1 cellular context compared by ENCODE assay signal in the genomic region with DNA sequence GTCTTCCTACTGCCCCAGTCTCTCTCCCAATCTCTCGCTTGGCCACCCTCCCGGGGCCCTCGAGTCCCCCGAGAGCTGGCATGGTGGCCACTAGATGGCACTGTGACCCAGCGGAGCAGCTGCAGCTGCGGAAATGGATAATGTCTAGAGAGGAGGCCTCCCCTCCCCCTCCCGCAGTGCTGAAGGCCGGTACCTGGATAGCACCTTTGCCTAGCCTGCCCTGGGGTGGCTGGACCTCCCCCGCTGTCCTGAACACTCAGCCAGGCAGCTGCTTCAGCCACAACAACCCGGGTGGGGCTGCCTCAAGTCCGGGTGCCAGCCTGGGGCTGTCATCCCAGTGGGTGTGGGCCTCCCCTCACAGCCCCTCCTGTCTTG.
TF ChIP-seq lines count a peak whose summit lies in the region.

No MANE protein-coding gene starts in this region.

TF ChIP-seq in HEK293, 187 proteins besides CTCF, POLR2A, EP300 and RAD21 (continued from another document and continues in another):
- TF ChIP-seq GLI2 (tag by site-specific recombination; IDR thresholded peaks at IDR 0.05; ENCODE audit: borderline replicate concordance, low read depth) = no peak
- 0 out of 2 replicates have a peak, but pooled peaks have one; percentile 27 for TF ChIP-seq ZBTB20 (tag by site-specific recombination; IDR thresholded peaks at IDR 0.05)
- peak; percentile 66; the same call in 1 of the 2 replicates for TF ChIP-seq ZSCAN30 (tag by site-specific recombination; IDR thresholded peaks at IDR 0.05)
- TF ChIP-seq, protein P1, sequence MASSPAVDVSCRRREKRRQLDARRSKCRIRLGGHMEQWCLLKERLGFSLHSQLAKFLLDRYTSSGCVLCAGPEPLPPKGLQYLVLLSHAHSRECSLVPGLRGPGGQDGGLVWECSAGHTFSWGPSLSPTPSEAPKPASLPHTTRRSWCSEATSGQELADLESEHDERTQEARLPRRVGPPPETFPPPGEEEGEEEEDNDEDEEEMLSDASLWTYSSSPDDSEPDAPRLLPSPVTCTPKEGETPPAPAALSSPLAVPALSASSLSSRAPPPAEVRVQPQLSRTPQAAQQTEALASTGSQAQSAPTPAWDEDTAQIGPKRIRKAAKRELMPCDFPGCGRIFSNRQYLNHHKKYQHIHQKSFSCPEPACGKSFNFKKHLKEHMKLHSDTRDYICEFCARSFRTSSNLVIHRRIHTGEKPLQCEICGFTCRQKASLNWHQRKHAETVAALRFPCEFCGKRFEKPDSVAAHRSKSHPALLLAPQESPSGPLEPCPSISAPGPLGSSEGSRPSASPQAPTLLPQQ (tag by site-specific recombination; IDR thresholded peaks at IDR 0.05) = 0 out of 2 replicates have a peak, but pooled peaks have one; percentile 17
- no peak for TF ChIP-seq BCL11B (tag by site-specific recombination; IDR thresholded peaks at IDR 0.05; ENCODE audit: low read depth)
- no peak for TF ChIP-seq ZNF132 (tag by site-specific recombination; IDR thresholded peaks at IDR 0.05; ENCODE audit: borderline replicate concordance)
- no peak for TF ChIP-seq ZNF549 (tag by site-specific recombination; IDR thresholded peaks at IDR 0.05)
- no peak for TF ChIP-seq MZF1 (tag by site-specific recombination; IDR thresholded peaks at IDR 0.05; ENCODE audit: borderline replicate concordance)
- TF ChIP-seq ZNF791 (tag by site-specific recombination; IDR thresholded peaks at IDR 0.05) = no peak
- no peak for TF ChIP-seq ZNF18 (tag by site-specific recombination; IDR thresholded peaks at IDR 0.05)
- TF ChIP-seq, protein P2, sequence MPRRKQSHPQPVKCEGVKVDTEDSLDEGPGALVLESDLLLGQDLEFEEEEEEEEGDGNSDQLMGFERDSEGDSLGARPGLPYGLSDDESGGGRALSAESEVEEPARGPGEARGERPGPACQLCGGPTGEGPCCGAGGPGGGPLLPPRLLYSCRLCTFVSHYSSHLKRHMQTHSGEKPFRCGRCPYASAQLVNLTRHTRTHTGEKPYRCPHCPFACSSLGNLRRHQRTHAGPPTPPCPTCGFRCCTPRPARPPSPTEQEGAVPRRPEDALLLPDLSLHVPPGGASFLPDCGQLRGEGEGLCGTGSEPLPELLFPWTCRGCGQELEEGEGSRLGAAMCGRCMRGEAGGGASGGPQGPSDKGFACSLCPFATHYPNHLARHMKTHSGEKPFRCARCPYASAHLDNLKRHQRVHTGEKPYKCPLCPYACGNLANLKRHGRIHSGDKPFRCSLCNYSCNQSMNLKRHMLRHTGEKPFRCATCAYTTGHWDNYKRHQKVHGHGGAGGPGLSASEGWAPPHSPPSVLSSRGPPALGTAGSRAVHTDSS (tag by site-specific recombination; IDR thresholded peaks at IDR 0.05) = no peak
- no peak for TF ChIP-seq ZNF169 (tag by site-specific recombination; IDR thresholded peaks at IDR 0.05)
- TF ChIP-seq ZNF596 (tag by site-specific recombination; IDR thresholded peaks at IDR 0.05) = no peak
- no peak for TF ChIP-seq ZNF157 (tag by site-specific recombination; IDR thresholded peaks at IDR 0.05)
- TF ChIP-seq ZNF623 (tag by site-specific recombination; IDR thresholded peaks at IDR 0.05) = no peak
- TF ChIP-seq ZSCAN16 (tag by site-specific recombination; IDR thresholded peaks at IDR 0.05) = no peak
- no peak for TF ChIP-seq PRDM10 (tag by site-specific recombination; IDR thresholded peaks at IDR 0.05)
- TF ChIP-seq KLF16 (tag by site-specific recombination; IDR thresholded peaks at IDR 0.05) = peak; percentile 44; the same call in 1 of the 2 replicates
- TF ChIP-seq ZBTB7A (tag by site-specific recombination; IDR thresholded peaks at IDR 0.05; ENCODE audit: low read depth) = no peak
- no peak for TF ChIP-seq ZNF555 (tag by site-specific recombination; conservative IDR thresholded peaks at IDR 0.05)
- TF ChIP-seq ZNF521 (tag by site-specific recombination; IDR thresholded peaks at IDR 0.05) = no peak
- TF ChIP-seq ZNF138 (tag by site-specific recombination; IDR thresholded peaks at IDR 0.05; ENCODE audit: borderline replicate concordance) = no peak
- TF ChIP-seq ZNF561 (tag by site-specific recombination; IDR thresholded peaks at IDR 0.05; ENCODE audit: borderline replicate concordance) = 0 out of 2 replicates have a peak, but pooled peaks have one; percentile 66
- TF ChIP-seq ZNF121 (tag by site-specific recombination; IDR thresholded peaks at IDR 0.05) = no peak
- TF ChIP-seq ZNF394 (tag by site-specific recombination; IDR thresholded peaks at IDR 0.05; ENCODE audit: borderline replicate concordance) = no peak
- TF ChIP-seq SCRT1 (tag by site-specific recombination; IDR thresholded peaks at IDR 0.05; ENCODE audit: borderline replicate concordance) = no peak
- TF ChIP-seq MEIS1 (CRISPR knock-in tag; IDR thresholded peaks at IDR 0.05; ENCODE audit: borderline replicate concordance) = no peak
- TF ChIP-seq ZNF274 (IDR thresholded peaks at IDR 0.05; ENCODE audit: low read length) = no peak
- TF ChIP-seq ZNF274 (tag by site-specific recombination; IDR thresholded peaks at IDR 0.05; ENCODE audit: borderline replicate concordance) = no peak
- TF ChIP-seq ZNF354C (tag by site-specific recombination; IDR thresholded peaks at IDR 0.05; ENCODE audit: borderline replicate concordance, low read depth) = no peak
- no peak for TF ChIP-seq ZNF239 (tag by site-specific recombination; IDR thresholded peaks at IDR 0.05)
- no peak for TF ChIP-seq ZNF112 (tag by site-specific recombination; IDR thresholded peaks at IDR 0.05)
- no peak for TF ChIP-seq SCRT2 (tag by site-specific recombination; IDR thresholded peaks at IDR 0.05)
- TF ChIP-seq ZBTB21 (tag by site-specific recombination; IDR thresholded peaks at IDR 0.05) = no peak
- no peak for TF ChIP-seq KLF1 (tag by site-specific recombination; IDR thresholded peaks at IDR 0.05)
- TF ChIP-seq ZNF416 (tag by site-specific recombination; IDR thresholded peaks at IDR 0.05) = no peak
- no peak for TF ChIP-seq SP3 (tag by site-specific recombination; IDR thresholded peaks at IDR 0.05)
- no peak for TF ChIP-seq ZFP69B (tag by site-specific recombination; IDR thresholded peaks at IDR 0.05)
- TF ChIP-seq HOXD13 (CRISPR knock-in tag; IDR thresholded peaks at IDR 0.05; ENCODE audit: borderline replicate concordance) = no peak
- TF ChIP-seq ZNF335 (tag by site-specific recombination; conservative IDR thresholded peaks at IDR 0.05) = no peak
- TF ChIP-seq ZNF292 (tag by site-specific recombination; IDR thresholded peaks at IDR 0.05; ENCODE audit: borderline replicate concordance, low read depth) = no peak
- TF ChIP-seq ZNF664 (tag by site-specific recombination; IDR thresholded peaks at IDR 0.05) = no peak
- no peak for TF ChIP-seq ZNF433 (tag by site-specific recombination; IDR thresholded peaks at IDR 0.05; ENCODE audit: low read depth)
- no peak for TF ChIP-seq ZNF530 (tag by site-specific recombination; IDR thresholded peaks at IDR 0.05; ENCODE audit: low read depth)
- TF ChIP-seq ZNF843 (tag by site-specific recombination; IDR thresholded peaks at IDR 0.05) = no peak
- no peak for TF ChIP-seq KLF8 (tag by site-specific recombination; IDR thresholded peaks at IDR 0.05)
- TF ChIP-seq ZNF654 (tag by site-specific recombination; IDR thresholded peaks at IDR 0.05; ENCODE audit: low read depth) = peak; percentile 96
- TF ChIP-seq, protein P3, sequence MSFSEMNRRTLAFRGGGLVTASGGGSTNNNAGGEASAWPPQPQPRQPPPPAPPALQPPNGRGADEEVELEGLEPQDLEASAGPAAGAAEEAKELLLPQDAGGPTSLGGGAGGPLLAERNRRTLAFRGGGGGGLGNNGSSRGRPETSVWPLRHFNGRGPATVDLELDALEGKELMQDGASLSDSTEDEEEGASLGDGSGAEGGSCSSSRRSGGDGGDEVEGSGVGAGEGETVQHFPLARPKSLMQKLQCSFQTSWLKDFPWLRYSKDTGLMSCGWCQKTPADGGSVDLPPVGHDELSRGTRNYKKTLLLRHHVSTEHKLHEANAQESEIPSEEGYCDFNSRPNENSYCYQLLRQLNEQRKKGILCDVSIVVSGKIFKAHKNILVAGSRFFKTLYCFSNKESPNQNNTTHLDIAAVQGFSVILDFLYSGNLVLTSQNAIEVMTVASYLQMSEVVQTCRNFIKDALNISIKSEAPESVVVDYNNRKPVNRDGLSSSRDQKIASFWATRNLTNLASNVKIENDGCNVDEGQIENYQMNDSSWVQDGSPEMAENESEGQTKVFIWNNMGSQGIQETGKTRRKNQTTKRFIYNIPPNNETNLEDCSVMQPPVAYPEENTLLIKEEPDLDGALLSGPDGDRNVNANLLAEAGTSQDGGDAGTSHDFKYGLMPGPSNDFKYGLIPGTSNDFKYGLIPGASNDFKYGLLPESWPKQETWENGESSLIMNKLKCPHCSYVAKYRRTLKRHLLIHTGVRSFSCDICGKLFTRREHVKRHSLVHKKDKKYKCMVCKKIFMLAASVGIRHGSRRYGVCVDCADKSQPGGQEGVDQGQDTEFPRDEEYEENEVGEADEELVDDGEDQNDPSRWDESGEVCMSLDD (tag by site-specific recombination; IDR thresholded peaks at IDR 0.05) = 0 out of 2 replicates have a peak, but pooled peaks have one; percentile 15
- TF ChIP-seq ZNF624 (tag by site-specific recombination; IDR thresholded peaks at IDR 0.05) = no peak
- TF ChIP-seq ZNF560 (tag by site-specific recombination; IDR thresholded peaks at IDR 0.05; ENCODE audit: borderline replicate concordance) = no peak
- no peak for TF ChIP-seq ZNF785 (tag by site-specific recombination; IDR thresholded peaks at IDR 0.05)
- TF ChIP-seq ZNF621 (tag by site-specific recombination; IDR thresholded peaks at IDR 0.05) = no peak
- TF ChIP-seq ZIC2 (tag by site-specific recombination; IDR thresholded peaks at IDR 0.05) = no peak
- TF ChIP-seq, protein P4, sequence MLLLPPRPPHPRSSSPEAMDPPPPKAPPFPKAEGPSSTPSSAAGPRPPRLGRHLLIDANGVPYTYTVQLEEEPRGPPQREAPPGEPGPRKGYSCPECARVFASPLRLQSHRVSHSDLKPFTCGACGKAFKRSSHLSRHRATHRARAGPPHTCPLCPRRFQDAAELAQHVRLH (tag by site-specific recombination; IDR thresholded peaks at IDR 0.05) = no peak
- no peak for TF ChIP-seq ZNF266 (tag by site-specific recombination; IDR thresholded peaks at IDR 0.05; ENCODE audit: low read depth)
- no peak for TF ChIP-seq ZNF488 (tag by site-specific recombination; IDR thresholded peaks at IDR 0.05)
- no peak for TF ChIP-seq ZNF426 (tag by site-specific recombination; IDR thresholded peaks at IDR 0.05)
- no peak for TF ChIP-seq ZBTB8A (tag by site-specific recombination; IDR thresholded peaks at IDR 0.05)
- TF ChIP-seq ZNF639 (tag by site-specific recombination; IDR thresholded peaks at IDR 0.05) = no peak
- TF ChIP-seq ZNF707 (tag by site-specific recombination; IDR thresholded peaks at IDR 0.05) = no peak
- no peak for TF ChIP-seq PRDM1 (tag by site-specific recombination; IDR thresholded peaks at IDR 0.05)
- TF ChIP-seq KLF10 (tag by site-specific recombination; IDR thresholded peaks at IDR 0.05) = no peak
- TF ChIP-seq ZNF830 (tag by site-specific recombination; IDR thresholded peaks at IDR 0.05; ENCODE audit: low read depth) = no peak
- no peak for TF ChIP-seq ZNF529 (tag by site-specific recombination; IDR thresholded peaks at IDR 0.05; ENCODE audit: insufficient replicate concordance)
